Comparison of ENCODE assay signal across 17 cellular contexts in the genomic region with DNA sequence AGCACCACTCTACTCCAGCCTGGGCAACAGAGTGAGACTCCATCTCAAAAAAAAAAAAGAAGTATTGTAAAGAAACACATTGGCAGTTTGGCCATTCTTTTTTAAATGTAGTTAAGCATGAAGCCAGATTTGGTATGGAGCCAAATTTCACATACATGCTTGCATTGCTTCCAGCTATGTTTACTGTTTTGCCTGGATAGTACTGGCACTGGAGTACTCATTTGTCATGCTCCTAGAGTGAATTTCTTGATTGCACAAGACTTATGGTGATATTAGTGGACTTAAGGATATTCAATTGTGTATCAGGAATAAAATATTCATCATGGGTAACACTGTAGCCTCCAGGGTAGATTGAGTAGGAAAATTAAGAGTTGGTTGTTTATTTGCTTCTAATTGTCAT. TPM values are rescaled to one million over a fixed set of nuclear protein-coding genes. Genes with fewer than 3 reads are reported as not detected.
DNase-seq lines count a peak whose midpoint lies in the region; ATAC-seq and TF ChIP-seq lines count a peak whose summit lies in the region.
"Had no signal": no experiment of that assay in that cellular context is flagged by ENCODE, and none has a peak within 500 bp of the region (broad histone marks: within the 10 kb centered on the region; RNA-seq: fewer than 3 reads in every experiment).

No MANE protein-coding gene starts in this region.

- intact Hi-C loops in mucosa of descending colon (cut with DNase I, micrococcal nuclease): no loop called here

- H3K4me3 ChIP-seq in mucosa of descending colon: no peak overlapping the region

- TF ChIP-seq CTCF in mucosa of descending colon (IDR thresholded peaks at IDR 0.05): no peak

- peak; percentile 34 for ATAC-seq in mucosa of descending colon
- ATAC-seq in GM21515 (IDR thresholded peaks at IDR 0.05; ENCODE audit: unreplicated experiment): no peak
- no peak for ATAC-seq in HG03439 (IDR thresholded peaks at IDR 0.05; ENCODE audit: unreplicated experiment)
- ATAC-seq: CD8-positive, alpha-beta T cell; Panc1; SK-N-SH treated with all-trans-retinoic acid at 6 μM for 48 hours had no signal

- no peaks in the 10 kb centered on the region for H3K36me3 ChIP-seq in mucosa of descending colon (ENCODE audit: low read depth)
- H3K36me3 ChIP-seq: BE2C had no signal

- peaks cover 6% of the 10 kb centered on the region for H3K4me1 ChIP-seq in mucosa of descending colon (ENCODE audit: low read depth)
- H3K4me1 ChIP-seq: BE2C had no signal

- H3K9me3 ChIP-seq in mucosa of descending colon: peaks cover 14% of the 10 kb centered on the region
- H3K9me3 ChIP-seq: BE2C had no signal

- peak; percentile 32 for DNase-seq in M059J (ENCODE audit: low read depth)
- peak; percentile 61 for DNase-seq in amniotic epithelial cell (ENCODE audit: low read depth)
- peak; percentile 30 for DNase-seq in fibroblast of gingiva (ENCODE audit: low read depth)
- no peak for DNase-seq in mucosa of descending colon
- no peak for DNase-seq in NCI-H128 (lab: John Stamatoyannopoulos, UW; ENCODE audit: unreplicated experiment)
- DNase-seq: BE2C; CD8-positive, alpha-beta T cell; HCEC 1CT; NCI-H146; NCI-H2081 treated with DMSO at 0.1 percent for 48 hours; NCI-H446; NCI-H748 treated with DMSO at 0.1 percent for 48 hours; Right ventricle myocardium superior had no signal

RNA-seq across cellular contexts. Expression of gene SLC9A1, which starts 24.4 kb away (rescaled TPM):
- total RNA-seq in M059J (2014; rRNA removed; shearing (Covaris generic)): 10.0 and 24.1 TPM in 2 replicates
- 100 to 1,000 TPM in 1 of 3 donors, 10 to 100 TPM in 2; 77.9 to 126 (median 84.1) TPM for total RNA-seq in mucosa of descending colon

RNA-seq across cellular contexts. Expression of gene WDTC1, which starts 55.1 kb away (rescaled TPM):
- total RNA-seq in M059J (2014; rRNA removed; shearing (Covaris generic)): 20.7 and 30.0 TPM in 2 replicates
- 10 to 100 TPM; 35.2 to 56.4 (median 45.5) TPM for total RNA-seq in mucosa of descending colon

Comparison
In these comparisons a context has a peak if more than half of its experiments do, and no peak if none do; other contexts are left out.
1. DNase-seq: peak in M059J (single experiment), amniotic epithelial cell (single experiment) and fibroblast of gingiva (single experiment); none in mucosa of descending colon (0 of 3) and NCI-H128 (single experiment).